Comparison of ENCODE assay signal across 12 cellular contexts in genomic region chr3:161314836-161315391, GRCh38. TPM values are rescaled to one million over a fixed set of nuclear protein-coding genes. Genes with fewer than 3 reads are reported as not detected.
DNase-seq lines count a peak whose midpoint lies in the region; ATAC-seq and TF ChIP-seq lines count a peak whose summit lies in the region.
"Had no signal": no experiment of that assay in that cellular context is flagged by ENCODE, and none has a peak within 500 bp of the region (broad histone marks: within the 10 kb centered on the region; RNA-seq: fewer than 3 reads in every experiment).

No MANE protein-coding gene starts in this region.

- H3K79me2 ChIP-seq in HCT116 (ENCODE audit: insufficient read depth, low read length): no peaks in the 10 kb centered on the region
- H3K79me2 ChIP-seq in GM23338 (replicated peaks; ENCODE audit: insufficient read depth): no peaks in the 10 kb centered on the region

- H3K36me3 Mint-ChIP-seq in GM23338 (ENCODE audit: low read depth): no peaks in the 10 kb centered on the region
- no peaks in the 10 kb centered on the region for H3K36me3 Mint-ChIP-seq in T-helper 17 cell (ENCODE audit: low read depth)

- no peaks in the 10 kb centered on the region; the same call in 1 of the 3 replicates for H3K9me3 Mint-ChIP-seq in GM23338

- peaks cover 0 to 14% of the 10 kb centered on the region in 2 experiments; a peak in 2 of 4 replicates for H3K4me1 ChIP-seq in HCT116 (ENCODE audit: control insufficient read depth in 1 of 2, insufficient read depth in 2 of 2, low read length in 2 of 2)
- H3K4me1 ChIP-seq in GM23338 (ENCODE audit: insufficient read depth): no peaks in the 10 kb centered on the region
- H3K4me1 ChIP-seq: gastrocnemius medialis had no signal

- BruUV-seq in HCT116 (replicated peaks; lab: Mats Ljungman, UMichigan): no TSS peak

- peaks cover 10% of the 10 kb centered on the region for H3K4me1 Mint-ChIP-seq in GM23338
- H3K4me1 Mint-ChIP-seq in T-helper 17 cell: peaks cover 26% of the 10 kb centered on the region

- no peak overlapping the region for H3K4me3 ChIP-seq in HCT116 (replicated peaks in 1 of 2; ENCODE audit: low read depth in 1 of 2, low read length in 2 of 2)
- H3K4me3 ChIP-seq in GM23338: no peak overlapping the region
- H3K4me3 ChIP-seq: gastrocnemius medialis had no signal

- no peak overlapping the region for H3K4me2 ChIP-seq in HCT116 (ENCODE audit: low read length)
- H3K4me2 ChIP-seq in GM23338: no peak overlapping the region

- H3K9ac ChIP-seq in HCT116 (ENCODE audit: low read length): no peak overlapping the region

- TF ChIP-seq POLR2A in HCT116 (IDR thresholded peaks at IDR 0.05; ENCODE audit: borderline replicate concordance, extremely low read depth, insufficient read depth, insufficient read length): no peak

- RAD21 ChIA-PET in HCT116 (lab: Charles Lee; ENCODE audit: low non-redundant PET in 1 of 2, low total read pairs in 2 of 2, uncharacterized antibody in 2 of 2, unreplicated experiment in 2 of 2): no interaction called here

- no peak for TF ChIP-seq RAD21 in HCT116 (IDR thresholded peaks at IDR 0.05; ENCODE audit: low read depth)

- no peak for DNase-seq in HCT116 (ENCODE audit: low read depth, low spot score)
- DNase-seq in kidney tubule cell (ENCODE audit: low spot score): peak; percentile 91
- no peak for DNase-seq in GM23338 (ENCODE audit: low spot score)
- no peak for DNase-seq in SKM-1 treated with dmso at 0.1 percent for 144 hours (lab: John Stamatoyannopoulos, UW; ENCODE audit: unreplicated experiment)
- DNase-seq in T-helper 17 cell: no peak
- no peak for DNase-seq in activated gamma-delta T cell (lab: John Stamatoyannopoulos, UW)
- DNase-seq: activated CD4-positive, alpha-beta T cell treated with anti-CD3 and anti-CD28 coated beads, Interleukin-2, amount 50 U/mL, for 1 hour; DMS53; gastrocnemius medialis; NCI-H146 had no signal

- ATAC-seq in GM18867 (IDR thresholded peaks at IDR 0.05; ENCODE audit: unreplicated experiment) (peak; percentile 51), HCT116 (peak; percentile 55; the same call in 1 of the 2 replicates), HG03520 (IDR thresholded peaks at IDR 0.05; ENCODE audit: unreplicated experiment) (peak; percentile 63), GM23338 (no peak), T-helper 17 cell (no peak)
- ATAC-seq: gastrocnemius medialis had no signal

- H3K9me3 ChIP-seq in HCT116 (ENCODE audit: control insufficient read depth in 1 of 2, insufficient read depth in 1 of 2, low read depth in 1 of 2, low read length in 2 of 2) (no peaks in the 10 kb centered on the region), T-helper 17 cell (ENCODE audit: control insufficient read depth, low read length, poor library complexity, severe bottlenecking) (peaks cover 2% of the 10 kb centered on the region)
- H3K9me3 ChIP-seq: gastrocnemius medialis had no signal

- H3K4me3 Mint-ChIP-seq in GM23338 (no peak overlapping the region), T-helper 17 cell (no peak overlapping the region)

- H3K36me3 ChIP-seq in HCT116 (ENCODE audit: control insufficient read depth in 1 of 2, insufficient read depth in 2 of 2, low read length in 2 of 2) (no peaks in the 10 kb centered on the region), GM23338 (ENCODE audit: insufficient read depth) (no peaks in the 10 kb centered on the region)
- H3K36me3 ChIP-seq: gastrocnemius medialis had no signal

- H3K27ac ChIP-seq in HCT116 (ENCODE audit: low read depth, low read length) (no peak overlapping the region), GM23338 (ENCODE audit: low read depth) (no peak overlapping the region)
- H3K27ac ChIP-seq: gastrocnemius medialis had no signal

- H3K27me3 Mint-ChIP-seq in GM23338 (ENCODE audit: insufficient read depth, low read depth, poor library complexity) (peaks cover 2% of the 10 kb centered on the region), T-helper 17 cell (no peaks in the 10 kb centered on the region)

- H4K20me1 ChIP-seq in HCT116 (ENCODE audit: insufficient read depth): no peaks in the 10 kb centered on the region
- H4K20me1 ChIP-seq in GM23338 (replicated peaks; ENCODE audit: insufficient read depth): no peaks in the 10 kb centered on the region

- CTCF ChIA-PET in HCT116 (lab: Charles Lee): no interaction called here

- H3F3A ChIP-seq in GM23338 (replicated peaks; ENCODE audit: low read depth): no peaks in the 10 kb centered on the region

- H3K27me3 ChIP-seq in HCT116 (ENCODE audit: insufficient read depth, low read length) (no peaks in the 10 kb centered on the region), GM23338 (ENCODE audit: insufficient read depth) (no peaks in the 10 kb centered on the region)
- H3K27me3 ChIP-seq: gastrocnemius medialis had no signal

- intact Hi-C loops in HCT116 (cut with micrococcal nuclease): no loop called here

- H2AFZ ChIP-seq in HCT116 (ENCODE audit: low read depth, low read length, poor library complexity, severe bottlenecking) (no peak overlapping the region), GM23338 (no peak overlapping the region)

- H3K27ac Mint-ChIP-seq in GM23338: no peak overlapping the region
- no peak overlapping the region for H3K27ac Mint-ChIP-seq in T-helper 17 cell

- POLR2A ChIA-PET in HCT116 (lab: Charles Lee): no interaction called here

- H3K9me2 ChIP-seq in HCT116 (ENCODE audit: insufficient read depth) (no peaks in the 10 kb centered on the region), GM23338 (ENCODE audit: insufficient read depth) (peaks cover 30% of the 10 kb centered on the region)

- TF ChIP-seq CTCF in HCT116 (IDR thresholded peaks at IDR 0.05 in 2 of 3, conservative IDR thresholded peaks at IDR 0.05 in 1 of 3; ENCODE audit: borderline replicate concordance in 1 of 3, insufficient read depth in 1 of 3, low read depth in 2 of 3, low read length in 2 of 3) (no peak), GM23338 (conservative IDR thresholded peaks at IDR 0.05; ENCODE audit: low read depth in 2 of 2) (no peak)

TF ChIP-seq in HCT116, 20 proteins besides CTCF, POLR2A, EP300 and RAD21:
- TF ChIP-seq ZBTB33 (IDR thresholded peaks at IDR 0.05; ENCODE audit: extremely low read depth, insufficient replicate concordance, low read length) (no peak), FOSL1 (IDR thresholded peaks at IDR 0.05; ENCODE audit: low read depth) (peak; percentile 45; the same call in 1 of the 2 replicates)

TF ChIP-seq in GM23338, 12 proteins besides CTCF, POLR2A, EP300 and RAD21 (continues in another document):
- TF ChIP-seq POLR2AphosphoS5 (IDR thresholded peaks at IDR 0.05; ENCODE audit: low read depth) (no peak), CREB1 (CRISPR knock-in tag; IDR thresholded peaks at IDR 0.05; ENCODE audit: low read depth) (no peak), STAT1 (IDR thresholded peaks at IDR 0.05; ENCODE audit: unreplicated experiment) (no peak), ZNF331 (CRISPR knock-in tag; IDR thresholded peaks at IDR 0.05; ENCODE audit: low read depth) (no peak), JUNB (IDR thresholded peaks at IDR 0.05; ENCODE audit: unreplicated experiment) (no peak), EZH2phosphoT487 (IDR thresholded peaks at IDR 0.05; ENCODE audit: unreplicated experiment) (no peak), ETS1 (IDR thresholded peaks at IDR 0.05) (no peak)

RNA-seq across cellular contexts. Expression of gene SPTSSB, which starts 56.4 kb away (rescaled TPM):
- total RNA-seq in HCT116 (2021; ENCODE audit: unreplicated experiment) (2.9 TPM), T-helper 17 cell (under 1 TPM in 1 of 2 donors, not detected in 1; 0.32 TPM)
- polyA plus RNA-seq in HCT116 (2012): 2.3 and 3.5 TPM in 2 replicates
- total RNA-seq in GM23338 (2014; rRNA removed; shearing (Covaris generic)): 33.0 and 33.5 TPM in 2 replicates
- 20.8 and 23.5 TPM in 2 replicates for polyA plus RNA-seq in GM23338 (2016; fragmentation: Nextera tagmentation; extraction: Ambion mirVana)
- total RNA-seq: gastrocnemius medialis had no signal

Comparison
In these comparisons a context has a peak if more than half of its experiments do, and no peak if none do; other contexts are left out.
1. ATAC-seq: peak in GM18867 (single experiment), HCT116 (single experiment) and HG03520 (single experiment); none in GM23338 (single experiment) and T-helper 17 cell (single experiment).